23 cellular contexts compared by ENCODE assay signal in genomic region chrX:39052751-39053150, GRCh38.
"Had no signal": no experiment of that assay in that cellular context is flagged by ENCODE, and none has a peak within 500 bp of the region (broad histone marks: within the 10 kb centered on the region; RNA-seq: fewer than 3 reads in every experiment).

No MANE protein-coding gene starts in this region.

- H3K9ac ChIP-seq: KMS-11 had no signal

- DNase-seq: IMR-90, Kasumi-1, NCI-H1092, NCI-H1105 treated with DMSO at 0.1 percent for 48 hours, NCI-H1417 treated with DMSO at 0.1 percent for 48 hours, NCI-H146, NCI-H1694 treated with DMSO at 0.1 percent for 48 hours, NCI-H1930, NCI-H2081, NCI-H2107, NCI-H226, NCI-H446, NCI-H510A, NCI-H524 treated with DMSO at 0.1 percent for 48 hours, NCI-H69, NCI-H774, SHP77 had no signal

- H3K4me3 ChIP-seq: K562 had no signal

- ATAC-seq: HepG2, K562, Panc1, SK-N-SH treated with all-trans-retinoic acid at 6 μM for 48 hours had no signal

- H3K27ac ChIP-seq: KMS-11, RWPE1 had no signal

- H3K4me2 ChIP-seq: KMS-11 had no signal
